9 cellular contexts compared by ENCODE assay signal in the genomic region with DNA sequence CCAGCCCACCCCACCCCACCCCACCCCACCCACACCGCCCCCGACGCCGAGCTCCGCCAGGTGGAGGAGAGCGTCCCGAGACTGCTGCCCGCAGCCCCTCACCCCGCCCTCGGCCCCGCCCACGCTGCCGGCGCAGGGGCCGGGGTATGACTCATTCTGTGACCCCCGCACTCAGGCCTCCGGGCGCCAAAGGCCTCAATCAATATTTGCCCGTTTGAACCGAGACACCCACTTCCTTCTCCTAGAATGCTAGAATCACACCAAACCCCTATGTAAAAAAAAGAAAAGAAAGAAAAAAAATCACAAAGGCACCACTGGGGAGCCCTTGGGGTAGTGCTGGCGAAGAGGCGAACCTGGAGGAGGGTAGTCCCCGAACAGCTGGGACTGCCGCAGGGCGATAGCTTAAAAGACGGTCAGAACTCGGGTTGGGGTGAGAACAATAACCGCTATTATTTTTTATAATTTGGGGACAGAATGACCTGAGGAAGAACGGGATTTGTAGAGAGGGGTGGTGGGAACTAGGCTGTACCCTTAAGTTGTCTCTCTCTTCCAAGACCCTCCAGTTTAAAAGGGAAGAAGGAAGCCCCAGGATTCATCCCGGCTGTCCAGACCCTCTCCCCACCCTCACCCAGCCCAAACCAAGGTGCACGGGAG. TPM values are rescaled to one million over a fixed set of nuclear protein-coding genes. Genes with fewer than 3 reads are reported as not detected.
DNase-seq lines count a peak whose midpoint lies in the region; ATAC-seq and TF ChIP-seq lines count a peak whose summit lies in the region.
"Had no signal": no experiment of that assay in that cellular context is flagged by ENCODE, and none has a peak within 500 bp of the region (broad histone marks: within the 10 kb centered on the region; RNA-seq: fewer than 3 reads in every experiment).

No MANE protein-coding gene starts in this region.

- H3K4me1 Mint-ChIP-seq in chondrocyte (ENCODE audit: low read depth) = peaks cover 15% of the 10 kb centered on the region

- no peaks in the 10 kb centered on the region for H3K4me1 ChIP-seq in lung (ENCODE audit: control insufficient read depth in 2 of 2, insufficient read depth in 2 of 2, low read length in 2 of 2)
- H3K4me1 ChIP-seq in testis = peaks cover 12% of the 10 kb centered on the region

- H3K4me3 Mint-ChIP-seq in chondrocyte (ENCODE audit: unreplicated experiment) = peak overlapping the region; percentile 56

- peak; percentile 82 for DNase-seq in GM13976 (ENCODE audit: low spot score)
- no peak for DNase-seq in chondrocyte (ENCODE audit: low spot score)
- peak; percentile 46 for DNase-seq in lung (ENCODE audit: low spot score)
- DNase-seq in testis = peak; percentile 27
- no peak for DNase-seq in cortex of kidney (lab: John Stamatoyannopoulos, UW)
- DNase-seq in GOT3 (lab: John Stamatoyannopoulos, UW) = no peak

- H3K9me3 ChIP-seq in lung (ENCODE audit: control insufficient read depth in 2 of 2, insufficient read depth in 1 of 2, low read length in 1 of 2) = no peaks in the 10 kb centered on the region
- no peaks in the 10 kb centered on the region for H3K9me3 ChIP-seq in testis

- 24 to 30% methylated on average over 27 to 29 of the region's 31 CpGs for WGBS in lung, 2 donors
- 17 to 31% methylated on average over 18 to 25 of the region's 31 CpGs for WGBS in testis, 2 donors

- intact Hi-C loops in testis (cut with DNase I; ENCODE audit: low total_unique reads) = no loop called here

- peaks cover 1% of the 10 kb centered on the region for H3K36me3 Mint-ChIP-seq in chondrocyte (ENCODE audit: low read depth)

- peak overlapping the region; percentile 88 for H3K27ac Mint-ChIP-seq in chondrocyte (ENCODE audit: unreplicated experiment)

- no peak for TF ChIP-seq CTCF in GM13976 (IDR thresholded peaks at IDR 0.05; ENCODE audit: borderline replicate concordance, control extremely low read depth, extremely low read depth, insufficient read depth, missing control alignments)
- TF ChIP-seq CTCF in chondrocyte (IDR thresholded peaks at IDR 0.05) = no peak
- no peak for TF ChIP-seq CTCF in lung (IDR thresholded peaks at IDR 0.05; ENCODE audit: control extremely low read depth, extremely low read depth)
- no peak for TF ChIP-seq CTCF in testis (IDR thresholded peaks at IDR 0.05)

- H3K9me3 Mint-ChIP-seq in chondrocyte (ENCODE audit: low read depth) = no peaks in the 10 kb centered on the region

- H3K27me3 Mint-ChIP-seq in chondrocyte (ENCODE audit: low read depth) = no peaks in the 10 kb centered on the region

- TF ChIP-seq POLR2A in testis (IDR thresholded peaks at IDR 0.05) = no peak

- H3K4me3 ChIP-seq in lung (peak overlapping the region; percentile 61), testis (peak overlapping the region; percentile 31 to 60)

- H3K36me3 ChIP-seq in lung (ENCODE audit: control insufficient read depth in 2 of 2, insufficient read depth in 2 of 2, low read length in 2 of 2) (peaks cover 0 to 9% of the 10 kb centered on the region in 2 donors), testis (ENCODE audit: low read depth, missing control alignments) (no peaks in the 10 kb centered on the region)

- ATAC-seq in HG03432 (IDR thresholded peaks at IDR 0.05; ENCODE audit: unreplicated experiment) (peak; percentile 53), SK-N-SH treated with all-trans-retinoic acid at 6 μM for 48 hours (peak; percentile 23), lung (ENCODE audit: insufficient read depth, low FRiP score) (peak; percentile 49)

- H3K27me3 ChIP-seq in lung (ENCODE audit: control insufficient read depth, insufficient read depth) (no peaks in the 10 kb centered on the region), testis (no peaks in the 10 kb centered on the region)

- H3K27ac ChIP-seq in lung (ENCODE audit: low read depth in 1 of 2, low read length in 1 of 2) (peak overlapping the region; percentile 78 to 92), testis (peak overlapping the region in 1 of 2 donors; percentile 37)

- in situ Hi-C loops in GM13976 (cut with MboI; ENCODE audit: low sequenced_read_pairs, unreplicated experiment) = no loop called here

TF ChIP-seq in SK-N-SH treated with all-trans-retinoic acid at 6 μM for 48 hours, 23 proteins besides CTCF, POLR2A, EP300 and RAD21:
- TF ChIP-seq ARNTL (CRISPR knock-in tag; IDR thresholded peaks at IDR 0.05; ENCODE audit: borderline replicate concordance, low read depth) (no peak), RARB (CRISPR knock-in tag; IDR thresholded peaks at IDR 0.05) (no peak), CSDC2 (CRISPR knock-in tag; IDR thresholded peaks at IDR 0.05) (no peak), TOX (CRISPR knock-in tag; IDR thresholded peaks at IDR 0.05; ENCODE audit: borderline replicate concordance) (no peak), OSR1 (CRISPR knock-in tag; IDR thresholded peaks at IDR 0.05) (no peak), ZFP3 (CRISPR knock-in tag; IDR thresholded peaks at IDR 0.05) (no peak)

RNA-seq across cellular contexts. Expression of a gene that starts 0.9 kb away (rescaled TPM):
- total RNA-seq in chondrocyte (11.3 to 15.7 TPM (median 13.0 TPM) in 3 replicates), lung (100 to 1,000 TPM; 150 to 639 TPM), testis (10 to 100 TPM; 13.2 to 14.6 TPM)
- polyA plus RNA-seq in lung (100 to 1,000 TPM; 425 to 538 TPM), testis (ENCODE audit: insufficient read depth, low read depth, low replicate concordance) (63.0 TPM)
- total RNA-seq: T-helper 1 cell treated with Interleukin-12 subunit alpha and Interleukin-12 subunit beta and Interleukin-4 antibody, amounts not matched to agents 30 ng/mL and 1 ng/mL, for 36 hours had no signal

RNA-seq across cellular contexts. Expression of a gene that starts 44.9 kb away (rescaled TPM):
- total RNA-seq in chondrocyte (44.7 to 173 TPM (median 172 TPM) in 3 replicates), lung (100 to 1,000 TPM; 165 to 434 TPM), testis (10 to 100 TPM; 20.2 to 35.9 TPM)
- polyA plus RNA-seq in lung (100 to 1,000 TPM; 358 to 571 TPM), testis (ENCODE audit: insufficient read depth, low read depth, low replicate concordance) (51.9 TPM)

RNA-seq across cellular contexts. Expression of a gene that starts 55.2 kb away (rescaled TPM):
- not detected in 3 replicates for total RNA-seq in chondrocyte
- not detected for total RNA-seq in lung
- polyA plus RNA-seq in lung = under 1 TPM; 0.02 to 0.65 TPM
- total RNA-seq in testis = 1 to 10 TPM in 1 of 2 donors, under 1 TPM in 1; 0.93 to 1.1 TPM
- polyA plus RNA-seq in testis (ENCODE audit: insufficient read depth, low read depth, low replicate concordance) = 0.99 TPM
- total RNA-seq: T-helper 1 cell treated with Interleukin-12 subunit alpha and Interleukin-12 subunit beta and Interleukin-4 antibody, amounts not matched to agents 30 ng/mL and 1 ng/mL, for 36 hours had no signal

Comparison
In these comparisons a context has a peak if more than half of its experiments do, and no peak if none do; other contexts are left out.
1. DNase-seq: peak in GM13976 (single experiment), lung (single experiment) and testis (single experiment); none in chondrocyte (single experiment), cortex of kidney (single experiment) and GOT3 (single experiment).
2. Peak in every context shown above with its lines, with median percentiles within 50 percentile points of each other: ATAC-seq.